ENCODE assay signal across 9 cellular contexts in the genomic region with DNA sequence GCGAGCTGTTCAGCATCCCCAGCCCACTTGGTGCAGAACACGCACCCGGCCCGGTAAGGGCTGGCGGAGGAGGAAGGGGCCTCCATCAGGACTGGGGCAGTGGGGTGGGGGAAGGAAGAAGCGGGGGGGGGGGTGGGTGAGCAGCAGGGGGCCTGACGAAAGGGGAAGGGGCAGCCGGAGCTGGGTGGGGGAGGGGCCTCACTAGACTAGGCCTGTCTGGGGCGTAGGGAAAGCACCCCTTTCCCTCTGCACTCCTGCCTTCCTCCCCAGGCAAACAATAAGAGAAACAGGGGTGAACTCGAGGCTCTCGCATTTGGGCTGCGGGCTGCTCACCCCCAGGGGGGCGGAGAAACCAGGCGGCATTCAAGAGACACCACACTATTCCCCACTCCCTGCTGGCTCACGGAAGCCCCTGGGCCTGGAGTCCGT.
DNase-seq lines count a peak whose midpoint lies in the region; ATAC-seq, FAIRE-seq and TF ChIP-seq lines count a peak whose summit lies in the region.
"Had no signal": no experiment of that assay in that cellular context is flagged by ENCODE, and none has a peak within 500 bp of the region (broad histone marks: within the 10 kb centered on the region; RNA-seq: fewer than 3 reads in every experiment).

No MANE protein-coding gene starts in this region.

- peaks cover 6% of the 10 kb centered on the region for H3K9me3 Mint-ChIP-seq in nephron progenitor cell

- H3K4me1 ChIP-seq in colonic mucosa (no peaks in the 10 kb centered on the region), kidney (ENCODE audit: control insufficient read depth in 1 of 2, insufficient read depth in 1 of 2, low read depth in 1 of 2, low read length in 2 of 2) (peaks cover 0 to 5% of the 10 kb centered on the region in 2 donors)

- TF ChIP-seq CTCF in colonic mucosa (IDR thresholded peaks at IDR 0.05), result no peak
- no peak for TF ChIP-seq CTCF in nephron progenitor cell (IDR thresholded peaks at IDR 0.05)
- no peak for TF ChIP-seq CTCF in kidney (IDR thresholded peaks at IDR 0.05; ENCODE audit: borderline replicate concordance, extremely low read depth, insufficient read depth)

- H3K9me3 ChIP-seq in colonic mucosa (no peaks in the 10 kb centered on the region), kidney (ENCODE audit: control insufficient read depth in 1 of 2, low read length in 2 of 2) (no peaks in the 10 kb centered on the region)

- H3K36me3 ChIP-seq in colonic mucosa (peaks cover 10% of the 10 kb centered on the region), kidney (ENCODE audit: control insufficient read depth in 1 of 2, insufficient read depth in 2 of 2, low read length in 2 of 2) (peaks cover 17 to 18% of the 10 kb centered on the region in 2 donors)

- H3K4me3 ChIP-seq in GM08714 (ENCODE audit: low read length), result peak overlapping the region; percentile 64; the same call in 1 of the 2 replicates
- H3K4me3 ChIP-seq in colonic mucosa, result peak overlapping the region; percentile 71
- H3K4me3 ChIP-seq in kidney (ENCODE audit: low read length in 2 of 2), result peak overlapping the region in 1 of 2 donors; percentile 51

- ATAC-seq in HG03095 (IDR thresholded peaks at IDR 0.05; ENCODE audit: unreplicated experiment), result no peak

- peak overlapping the region; percentile 80 for H3K27ac Mint-ChIP-seq in nephron progenitor cell

- peak overlapping the region; percentile 74 for H3K27ac ChIP-seq in colonic mucosa
- no peak overlapping the region for H3K27ac ChIP-seq in kidney (ENCODE audit: low read depth in 2 of 2, low read length in 2 of 2)

- peak overlapping the region; percentile 70 to 84 for H3K9ac ChIP-seq in colonic mucosa (ENCODE audit: low read depth in 2 of 2, low read length in 2 of 2)
- no peak overlapping the region for H3K9ac ChIP-seq in kidney (ENCODE audit: low read length in 2 of 2)

- FAIRE-seq in kidney (lab: Jason Lieb, UNC), result no peak
- FAIRE-seq: islet of Langerhans had no signal

- H3K36me3 Mint-ChIP-seq in nephron progenitor cell (ENCODE audit: low read depth), result peaks cover 56% of the 10 kb centered on the region

- H3K27me3 Mint-ChIP-seq in nephron progenitor cell (ENCODE audit: low read depth, poor library complexity), result peaks cover 11% of the 10 kb centered on the region

- DNase-seq in NCI-H2171 treated with DMSO at 0.1 percent for 48 hours (lab: John Stamatoyannopoulos, UW) (peak; percentile 37), colonic mucosa (no peak), nephron progenitor cell (peak; percentile 36), kidney (no peak), SW480 (ENCODE audit: low spot score) (no peak)
- DNase-seq in NK-92 treated with Interleukin-12 subunit alpha and Interleukin-12 subunit beta, amount 100 ng/mL, for 24 hours (lab: John Stamatoyannopoulos, UW), result no peak

- intact Hi-C loops in colonic mucosa (cut with DNase I), result no loop called here
- intact Hi-C loops in kidney (cut with DNase I), result no loop called here

- peak overlapping the region; percentile 89 for H3K4me3 Mint-ChIP-seq in nephron progenitor cell

- H3K4me1 Mint-ChIP-seq in nephron progenitor cell, result peaks cover 61% of the 10 kb centered on the region

- no peaks in the 10 kb centered on the region for H3K27me3 ChIP-seq in colonic mucosa

Comparison
In these comparisons a context has a peak if more than half of its experiments do, and no peak if none do; other contexts are left out.
1. DNase-seq: peak in NCI-H2171 treated with DMSO at 0.1 percent for 48 hours (single experiment) and nephron progenitor cell (single experiment); none in colonic mucosa (single experiment), NK-92 treated with Interleukin-12 subunit alpha and Interleukin-12 subunit beta, amount 100 ng/mL, for 24 hours (single experiment), kidney (single experiment) and SW480 (single experiment).
2. H3K9ac ChIP-seq: peak in colonic mucosa (2 of 2); none in kidney (0 of 2).